Comparison of ENCODE assay signal across 8 cellular contexts in the genomic region with DNA sequence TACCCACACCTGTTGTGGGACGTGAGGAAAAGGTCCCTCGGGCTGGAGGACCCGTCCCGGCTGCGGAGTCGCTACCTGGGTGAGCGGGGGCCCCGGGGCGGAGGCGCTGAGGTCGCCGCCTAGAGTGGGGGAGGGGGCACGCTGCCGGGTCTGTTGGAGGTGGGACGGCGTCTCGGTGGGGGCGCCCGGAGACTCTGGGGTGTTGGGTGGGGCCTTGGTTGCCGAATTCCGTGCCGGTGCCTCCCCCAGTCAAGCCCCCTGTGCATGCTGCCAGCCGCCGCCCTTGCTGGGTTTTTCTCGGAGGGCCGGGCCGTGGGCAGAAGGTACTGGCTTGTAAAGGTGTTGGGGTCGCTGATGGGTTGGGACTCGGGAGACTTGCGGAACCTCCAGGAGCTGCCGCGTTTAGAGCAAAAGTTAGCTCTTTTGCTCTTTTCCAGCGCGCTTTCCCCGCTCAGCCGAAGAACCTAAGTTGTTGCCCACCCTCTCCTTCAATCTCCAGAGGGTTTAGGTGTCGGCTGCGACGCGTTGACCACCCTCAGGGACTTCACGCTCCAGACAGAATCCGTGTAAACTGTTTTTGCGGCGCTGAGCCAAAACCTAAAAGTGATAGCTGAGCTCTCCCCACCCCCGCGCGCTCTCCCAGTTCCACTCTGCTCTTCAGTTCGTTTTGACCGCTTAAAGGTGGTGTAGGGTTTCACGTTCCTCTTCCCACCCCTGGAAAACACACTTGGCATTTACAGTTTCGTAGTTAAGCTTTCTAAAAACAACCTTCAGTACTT. TPM values are rescaled to one million over a fixed set of nuclear protein-coding genes. Genes with fewer than 3 reads are reported as not detected.
DNase-seq lines count a peak whose midpoint lies in the region; ATAC-seq, FAIRE-seq and TF ChIP-seq lines count a peak whose summit lies in the region.

TSS of gene MPC2 (minus strand) at position 143 of the 779 bp plus-strand sequence. CDS start 1,231 bp downstream, outside the sequence.

- FAIRE-seq in GM12892 (lab: Jason Lieb, UNC): peak; percentile 62

- ATAC-seq in HG02943 (IDR thresholded peaks at IDR 0.05; ENCODE audit: low read depth, unreplicated experiment): peak; percentile 7

- no peak; the same call in 1 of the 2 replicates for TF ChIP-seq POLR2A in GM12892 (IDR thresholded peaks at IDR 0.05; ENCODE audit: low read depth, low read length)

- no peak for TF ChIP-seq CTCF in VCaP (conservative IDR thresholded peaks at IDR 0.05)

- H3K27ac ChIP-seq in VCaP (peak within 1 kb of the TSS; percentile 99), caudate nucleus (ENCODE audit: low read depth, low read length) (peak within 1 kb of the TSS; percentile 100)

- DNase-seq in GM12892 (ENCODE audit: insufficient read length) (peak; percentile 49), NCI-H2171 (lab: John Stamatoyannopoulos, UW) (peak; percentile 49), caudate nucleus (lab: John Stamatoyannopoulos, UW) (peak in 46 of 61 donors; percentile 7 to 77 (median 44)), islet precursor cell (peak; percentile 79), ecto neural progenitor cell (ENCODE audit: low spot score) (no peak)
- peak; percentile 59 for DNase-seq in stimulated activated CD4-positive, alpha-beta T cell treated with anti-CD3 and anti-CD28 coated beads, Interleukin-12 subunit alpha, Interleukin-12 subunit beta, amount 100 ng/mL, for 4 hours

RNA-seq across cellular contexts. Expression of gene MPC2, which starts in this region (rescaled TPM):
- 75.6 TPM for polyA plus RNA-seq in GM12892 (2012; ENCODE audit: missing spikeins)
